In the genomic region with DNA sequence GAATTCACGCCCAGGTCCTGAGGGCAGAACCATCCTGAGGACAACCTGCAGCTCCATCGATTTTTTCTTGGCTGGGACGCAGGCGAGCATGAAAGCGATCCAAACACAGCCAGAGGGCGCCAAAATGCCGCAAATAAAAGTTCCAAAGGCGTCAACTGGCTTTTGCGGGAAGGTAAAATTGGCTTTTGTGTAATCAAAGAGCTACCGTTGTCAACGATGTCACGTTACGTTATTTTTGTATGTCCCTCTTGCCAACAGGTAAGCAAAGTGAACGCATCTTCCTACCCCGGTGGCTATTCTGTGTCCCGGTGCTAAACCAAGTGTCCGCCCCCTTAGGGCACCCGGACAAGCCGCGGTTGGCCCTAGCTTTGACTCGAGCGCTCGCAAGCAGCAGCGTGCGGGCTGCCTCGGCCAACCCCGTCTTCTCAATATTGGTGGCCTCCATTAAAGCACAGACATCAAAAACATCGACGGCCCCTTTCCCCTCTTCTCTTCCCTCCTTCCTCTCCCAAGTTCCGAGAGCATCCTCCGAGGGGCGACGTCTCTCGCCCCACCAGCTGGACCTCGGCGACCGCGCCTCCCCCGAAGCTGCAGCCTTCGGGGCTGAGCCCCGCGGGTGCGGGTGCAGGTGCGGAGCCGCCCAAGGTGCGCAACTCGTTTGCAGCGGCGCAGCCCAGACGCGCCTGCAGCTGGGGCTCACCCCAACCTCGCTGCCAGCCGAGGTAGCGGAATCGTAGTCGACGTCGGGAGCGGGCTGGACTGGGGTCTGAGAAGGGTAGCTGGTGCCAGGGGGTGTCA, we compare ENCODE assay signal across 8 cellular contexts. TPM values are rescaled to one million over a fixed set of nuclear protein-coding genes. Genes with fewer than 3 reads are reported as not detected.
A peak's percentile ranks its signal among the peaks of the same experiment; 100 is the strongest.
DNase-seq lines count a peak whose midpoint lies in the region; ATAC-seq, FAIRE-seq and TF ChIP-seq lines count a peak whose summit lies in the region.

No MANE protein-coding gene starts in this region.

- TF ChIP-seq POLR2A in GM12878 (IDR thresholded peaks at IDR 0.05; ENCODE audit: low read depth, low read length), result no peak

- H3K4me2 ChIP-seq in GM12878 (ENCODE audit: control insufficient read depth, insufficient read depth), result peak overlapping the region; percentile 91

- 1% methylated on average over 59 of the region's 59 CpGs for WGBS in GM12878 (ENCODE audit: insufficient coverage, insufficient replicate concordance, low lambda C conversion rate, missing lambda C conversion rate)
- 1 to 2% (median 2%) methylated on average over 55 to 59 of the region's 59 CpGs for WGBS in psoas muscle, 3 donors

- TF ChIP-seq CTCF in GM12878 (IDR thresholded peaks at IDR 0.05 in 2 of 3, conservative IDR thresholded peaks at IDR 0.05 in 1 of 3; ENCODE audit: control insufficient read depth in 2 of 3, extremely low read depth in 1 of 3, insufficient read depth in 1 of 3, low read depth in 3 of 3, low read length in 3 of 3) (peak; percentile 73 to 91 (median 80)), psoas muscle (IDR thresholded peaks at IDR 0.05) (peak; percentile 62)

- H3K9ac ChIP-seq in GM12878 (ENCODE audit: control insufficient read depth, insufficient read depth, low read length), result no peak overlapping the region

- H3K4me3 ChIP-seq in SJSA1 (peak overlapping the region; percentile 41), GM12878 (peak overlapping the region; percentile 52), psoas muscle (peak overlapping the region; percentile 29)

- FAIRE-seq in GM12878 (lab: Jason Lieb, UNC), result peak; percentile 96

- RAD21 ChIA-PET in GM12878 (lab: Charles Lee; ENCODE audit: unreplicated experiment), result interaction anchor here (0.6 to 5.5 kb wide), 49 partner anchors 9 to 1179 kb away, joined by 3 to 123 read pairs (median 4); a partner anchor contains a TSS

- BruUV-seq in GM12878 (replicated peaks; lab: Mats Ljungman, UMichigan), result no TSS peak

- no peak overlapping the region for H3K27ac ChIP-seq in SJSA1
- no peak overlapping the region for H3K27ac ChIP-seq in GM12878 (ENCODE audit: control insufficient read depth, insufficient read depth)
- H3K27ac ChIP-seq in psoas muscle, result no peak overlapping the region

- peak overlapping the region; percentile 47 for H2AFZ ChIP-seq in GM12878 (ENCODE audit: control insufficient read depth, low read depth, low read length)

- POLR2A ChIA-PET in GM12878 (lab: Charles Lee), result interaction anchor here (0.6 to 1.2 kb wide), 6 partner anchors 41 to 1095 kb away, joined by 3 to 5 read pairs (median 4); no protein-coding TSS in a partner anchor

- DNase-seq in NCI-H187 (lab: John Stamatoyannopoulos, UW) (peak; percentile 19 to 23), NCI-H187 treated with DMSO at 0.1 percent for 48 hours (lab: John Stamatoyannopoulos, UW) (no peak), NAMALWA (ENCODE audit: low spot score) (peak; percentile 86), SJSA1 (ENCODE audit: low read depth in 1 of 2, low spot score in 2 of 2) (peak; percentile 82 to 96), GM12878 (ENCODE audit: low read depth, low spot score) (peak; percentile 62), hippocampal formation (lab: John Stamatoyannopoulos, UW) (peak; percentile 63 to 69), psoas muscle (peak; percentile 71 to 78)

- H3K36me3 ChIP-seq in SJSA1, result peaks cover 33% of the 10 kb centered on the region
- H3K36me3 ChIP-seq in GM12878 (ENCODE audit: control insufficient read depth in 2 of 2, insufficient read depth in 2 of 2, low read length in 1 of 2), result no peaks in the 10 kb centered on the region
- H3K36me3 ChIP-seq in psoas muscle (ENCODE audit: insufficient read depth in 1 of 2, low read depth in 1 of 2), result no peaks in the 10 kb centered on the region

- ATAC-seq in HG02678 (IDR thresholded peaks at IDR 0.05; ENCODE audit: unreplicated experiment) (peak; percentile 41), GM12878 (peak; percentile 49), psoas muscle (peak in 3 of 4 donors; percentile 42 to 67 (median 48))

- H3K9me3 ChIP-seq in SJSA1 (replicated peaks) (0 out of 2 replicates have a peak, but pooled peaks cover 2% of the 10 kb centered on the region), GM12878 (replicated peaks; ENCODE audit: control insufficient read depth, insufficient read depth, low read length) (no peaks in the 10 kb centered on the region), psoas muscle (no peaks in the 10 kb centered on the region)

- in situ Hi-C loops in GM12878 (cut with MboI), result loop anchor here (5.0 to 10.0 kb wide), 2 partner anchors 898 to 1091 kb away; no protein-coding TSS in a partner anchor

- SMC1A ChIA-PET in GM12878 (lab: Charles Lee; ENCODE audit: uncharacterized antibody, unreplicated experiment), result interaction anchor here (0.6 to 6.0 kb wide), 64 partner anchors 10 to 1153 kb away, joined by 3 to 107 read pairs (median 4); no protein-coding TSS in a partner anchor

- no peak for TF ChIP-seq EP300 in GM12878 (IDR thresholded peaks at IDR 0.05; ENCODE audit: borderline replicate concordance in 1 of 2, control insufficient read depth in 1 of 2, low read depth in 2 of 2, low read length in 2 of 2)

- H3K79me2 ChIP-seq in GM12878 (ENCODE audit: control insufficient read depth, insufficient read depth, low read length), result peaks cover 38% of the 10 kb centered on the region

- peaks cover 32% of the 10 kb centered on the region for H3K4me1 ChIP-seq in SJSA1 (replicated peaks)
- H3K4me1 ChIP-seq in GM12878 (ENCODE audit: control insufficient read depth, insufficient read depth, low read length), result peaks cover 7% of the 10 kb centered on the region; the same call in 1 of the 2 replicates
- no peaks in the 10 kb centered on the region for H3K4me1 ChIP-seq in psoas muscle

- no peaks in the 10 kb centered on the region for H3K27me3 ChIP-seq in SJSA1 (replicated peaks)
- H3K27me3 ChIP-seq in GM12878 (replicated peaks in 1 of 2; ENCODE audit: control insufficient read depth in 2 of 2, insufficient read depth in 2 of 2, low read length in 1 of 2), result no peaks in the 10 kb centered on the region
- peaks cover 0 to 49% (median 17%) of the 10 kb centered on the region in 3 donors for H3K27me3 ChIP-seq in psoas muscle (ENCODE audit: insufficient read depth in 3 of 3, low read length in 2 of 3)

- peak; percentile 98 for TF ChIP-seq RAD21 in GM12878 (IDR thresholded peaks at IDR 0.05; ENCODE audit: insufficient read depth, low read depth, low read length)

- intact Hi-C loops in GM12878 (cut with micrococcal nuclease; ENCODE audit: unreplicated experiment) (loop anchor here (1.0 to 10.0 kb wide), 6 partner anchors 211 to 1098 kb away; no protein-coding TSS in a partner anchor), psoas muscle (cut with DNase I) (loop anchor here (2.0 to 10.0 kb wide), 3 partner anchors 1096 to 1478 kb away; no protein-coding TSS in a partner anchor)

- CTCF ChIA-PET in GM12878 (lab: Yijun Ruan, JAX), result interaction anchor here (0.6 to 5.8 kb wide), 63 partner anchors 11 to 1482 kb away, joined by 3 to 132 read pairs (median 4); a partner anchor contains a TSS

- H4K20me1 ChIP-seq in GM12878 (ENCODE audit: control insufficient read depth, insufficient read depth), result no peaks in the 10 kb centered on the region

TF ChIP-seq in GM12878, 131 proteins besides CTCF, POLR2A, EP300 and RAD21 (continues in another document):
- TF ChIP-seq, protein P1, sequence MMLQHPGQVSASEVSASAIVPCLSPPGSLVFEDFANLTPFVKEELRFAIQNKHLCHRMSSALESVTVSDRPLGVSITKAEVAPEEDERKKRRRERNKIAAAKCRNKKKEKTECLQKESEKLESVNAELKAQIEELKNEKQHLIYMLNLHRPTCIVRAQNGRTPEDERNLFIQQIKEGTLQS (IDR thresholded peaks at IDR 0.05; ENCODE audit: borderline replicate concordance, extremely low read depth, low read depth, low read length), result no peak
- TF ChIP-seq ZNF622 (IDR thresholded peaks at IDR 0.05), result no peak
- no peak for TF ChIP-seq BCL11A (IDR thresholded peaks at IDR 0.05; ENCODE audit: low read depth, low read length)
- no peak; the same call in 1 of the 2 replicates for TF ChIP-seq RB1 (IDR thresholded peaks at IDR 0.05; ENCODE audit: borderline replicate concordance)
- TF ChIP-seq, protein P2, sequence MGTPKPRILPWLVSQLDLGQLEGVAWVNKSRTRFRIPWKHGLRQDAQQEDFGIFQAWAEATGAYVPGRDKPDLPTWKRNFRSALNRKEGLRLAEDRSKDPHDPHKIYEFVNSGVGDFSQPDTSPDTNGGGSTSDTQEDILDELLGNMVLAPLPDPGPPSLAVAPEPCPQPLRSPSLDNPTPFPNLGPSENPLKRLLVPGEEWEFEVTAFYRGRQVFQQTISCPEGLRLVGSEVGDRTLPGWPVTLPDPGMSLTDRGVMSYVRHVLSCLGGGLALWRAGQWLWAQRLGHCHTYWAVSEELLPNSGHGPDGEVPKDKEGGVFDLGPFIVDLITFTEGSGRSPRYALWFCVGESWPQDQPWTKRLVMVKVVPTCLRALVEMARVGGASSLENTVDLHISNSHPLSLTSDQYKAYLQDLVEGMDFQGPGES (IDR thresholded peaks at IDR 0.05), result no peak
- no peak for TF ChIP-seq BMI1 (IDR thresholded peaks at IDR 0.05; ENCODE audit: borderline replicate concordance)

RNA-seq across cellular contexts. Expression of a gene that starts 1.1 kb away (rescaled TPM):
- total RNA-seq in SJSA1 (2014; rRNA removed; shearing (Covaris generic)), result 445 and 523 TPM in 2 replicates
- 26.2 and 27.4 TPM in 2 replicates for total RNA-seq in GM12878 (2013; cell fraction: nucleolus; rRNA removed)
- total RNA-seq in GM12878 (2014; rRNA removed) (123 and 126 TPM in 2 replicates), GM12878 (2014; rRNA removed; fragmentation: Illumina TruSeq; extraction: Trizol) (68.8 and 73.9 TPM in 2 replicates), GM12878 (2021) (190 and 193 TPM in 2 replicates), psoas muscle (1 to 10 TPM in 3 of 4 donors, under 1 TPM in 1; 0.67 to 1.9 (median 1.1) TPM)
- polyA plus RNA-seq in GM12878 (2011; ENCODE audit: low read depth), result 50.3 TPM
- polyA plus RNA-seq in GM12878 (2011; rRNA removed) (158 and 181 TPM in 2 replicates), GM12878 (2014; fragmentation: Illumina TruSeq; extraction: Trizol) (159 and 169 TPM in 2 replicates), GM12878 (2014; fragmentation: Nextera tagmentation; extraction: Ambion mirVana) (10 to 100 TPM; 27.3 to 57.5 TPM), GM12878 (2014; rRNA removed) (185 and 209 TPM in 2 replicates), GM12878 (2016; fragmentation: Nextera tagmentation; extraction: Ambion mirVana) (10 to 100 TPM; 59.0 to 78.7 TPM), psoas muscle (1 to 10 TPM in 1 of 3 donors, under 1 TPM in 2; 0.64 to 1.2 (median 0.73) TPM)
- 95.6 and 98.7 TPM in 2 replicates for polyA plus RNA-seq in GM12878 (2011; cell fraction: cytosol; rRNA removed)
- polyA plus RNA-seq in GM12878 (2011; cell fraction: nucleus; rRNA removed), result 22.4 and 34.3 TPM in 2 replicates
- 66.9 and 79.5 TPM in 2 replicates for polyA plus RNA-seq in GM12878 (2012)
- 28.4 and 35.5 TPM in 2 replicates for polyA minus RNA-seq in GM12878 (2011; rRNA and poly(A)+ RNA removed)
- polyA minus RNA-seq in GM12878 (2011; cell fraction: cytosol; rRNA and poly(A)+ RNA removed), result 26.5 and 29.0 TPM in 2 replicates
- polyA minus RNA-seq in GM12878 (2011; cell fraction: nucleus; rRNA and poly(A)+ RNA removed), result 4.7 and 9.5 TPM in 2 replicates

Comparison
In these comparisons a context has a peak if more than half of its experiments do, and no peak if none do; other contexts are left out.
1. RNA of a gene that starts 1.1 kb away (total RNA-seq): 445 to 523 TPM in SJSA1 and 26.2 to 193 TPM in GM12878; 0.67 to 1.9 TPM in psoas muscle; every median in the first group is over 4 times any median in the second.
2. Peak in every context shown above with its lines, with median percentiles within 50 percentile points of each other: ATAC-seq and H3K4me3 ChIP-seq.